Comparison of ENCODE assay signal across 21 cellular contexts in genomic region chr1:52994658-52995057, GRCh38.
"Had no signal": no experiment of that assay in that cellular context is flagged by ENCODE, and none has a peak within 500 bp of the region (broad histone marks: within the 10 kb centered on the region; RNA-seq: fewer than 3 reads in every experiment).

No MANE protein-coding gene starts in this region.

- H3K4me3 ChIP-seq: PC-9, Peyer's patch, SJSA1, SK-N-MC had no signal

- H3K27me3 ChIP-seq: Peyer's patch, SJSA1 had no signal

- ATAC-seq: Right ventricle myocardium inferior had no signal

- H3K27ac ChIP-seq: HL-60, PC-9, Peyer's patch, SJSA1, SK-N-MC had no signal

- H3K4me1 ChIP-seq: Peyer's patch, SJSA1 had no signal

- H3K4me2 ChIP-seq: PC-9 had no signal

- H2AFZ ChIP-seq: PC-9 had no signal

- DNase-seq: KBM-7, MV-4-11, NCI-H1048, NCI-H1105, NCI-H1417, NCI-H1436 treated with DMSO at 0.1 percent for 48 hours, NCI-H1694, NCI-H187 treated with DMSO at 0.1 percent for 48 hours, NCI-H2029 treated with DMSO at 0.1 percent for 48 hours, NCI-H2227 treated with DMSO at 0.1 percent for 48 hours, NCI-H524, NCI-H69, NCI-H774, PC-9, Peyer's patch, SHP77 treated with DMSO at 0.1 percent for 48 hours, T-helper 1 cell had no signal

- H3K9me3 ChIP-seq: Peyer's patch, SJSA1 had no signal
